8 cellular contexts compared by ENCODE assay signal in genomic region chr4:79917246-79917645, GRCh38.
DNase-seq lines count a peak whose midpoint lies in the region; ATAC-seq lines count a peak whose summit lies in the region.

No MANE protein-coding gene starts in this region.

- H3K9me3 ChIP-seq in CD4-positive, alpha-beta memory T cell (ENCODE audit: control insufficient read depth in 1 of 2, low read length in 2 of 2) = no peaks in the 10 kb centered on the region
- no peaks in the 10 kb centered on the region for H3K9me3 ChIP-seq in SJCRH30 (replicated peaks)

- peak overlapping the region in 1 of 7 donors; percentile 71 for H3K27ac Mint-ChIP-seq in CD4-positive, alpha-beta memory T cell
- H3K27ac Mint-ChIP-seq in activated naive CD8-positive, alpha-beta T cell treated with anti-CD3 and anti-CD28 coated beads, Interleukin-2, amount 10 ng/mL, durations not matched to agents 7 days and 5 days = no peak overlapping the region

- no peak overlapping the region for H3K4me3 ChIP-seq in CD4-positive, alpha-beta memory T cell (ENCODE audit: low read length in 2 of 2)
- H3K4me3 ChIP-seq in SJCRH30 = no peak overlapping the region

- DNase-seq in CD4-positive, alpha-beta memory T cell = peak; percentile 31 to 35 (median 32)
- DNase-seq in SJCRH30 = peak; percentile 58 to 72
- DNase-seq in activated naive CD8-positive, alpha-beta T cell treated with anti-CD3 and anti-CD28 coated beads, Interleukin-2, amount 10 ng/mL, durations not matched to agents 7 days and 5 days = peak; percentile 55
- peak; percentile 65 for DNase-seq in iris pigment epithelial cell (ENCODE audit: low read depth)
- peak; percentile 8 for DNase-seq in stimulated activated CD8-positive, alpha-beta memory T cell treated with anti-CD3 and anti-CD28 coated beads, Interleukin-7, amount 100 ng/mL, for 24 hours (ENCODE audit: low read depth)
- DNase-seq in dedifferentiated amniotic fluid mesenchymal stem cell (ENCODE audit: extremely low spot score) = no peak

- H3K27me3 ChIP-seq in CD4-positive, alpha-beta memory T cell (ENCODE audit: insufficient read depth, low read length) = no peaks in the 10 kb centered on the region
- H3K27me3 ChIP-seq in SJCRH30 = no peaks in the 10 kb centered on the region

- intact Hi-C loops in CD4-positive, alpha-beta memory T cell (cut with micrococcal nuclease) = loop anchor here (1.0 to 10.0 kb wide), 3 partner anchors 118 to 298 kb away; no protein-coding TSS in a partner anchor

- no peak overlapping the region for H3K4me3 Mint-ChIP-seq in CD4-positive, alpha-beta memory T cell
- H3K4me3 Mint-ChIP-seq in activated naive CD8-positive, alpha-beta T cell treated with anti-CD3 and anti-CD28 coated beads, Interleukin-2, amount 10 ng/mL, durations not matched to agents 7 days and 5 days = no peak overlapping the region

- H3K36me3 Mint-ChIP-seq in CD4-positive, alpha-beta memory T cell = no peaks in the 10 kb centered on the region
- H3K36me3 Mint-ChIP-seq in activated naive CD8-positive, alpha-beta T cell treated with anti-CD3 and anti-CD28 coated beads, Interleukin-2, amount 10 ng/mL, durations not matched to agents 7 days and 5 days = no peaks in the 10 kb centered on the region

- peaks cover 11% of the 10 kb centered on the region for H3K4me1 ChIP-seq in CD4-positive, alpha-beta memory T cell (ENCODE audit: insufficient read depth, low read length)
- H3K4me1 ChIP-seq in SJCRH30 = peaks cover 31% of the 10 kb centered on the region

- ATAC-seq in GM19324 (IDR thresholded peaks at IDR 0.05; ENCODE audit: low FRiP score, unreplicated experiment) = peak; percentile 65
- peak; percentile 82 for ATAC-seq in HG03439 (IDR thresholded peaks at IDR 0.05; ENCODE audit: unreplicated experiment)
- peak; percentile 67 for ATAC-seq in activated naive CD8-positive, alpha-beta T cell treated with anti-CD3 and anti-CD28 coated beads, Interleukin-2, amount 10 ng/mL, durations not matched to agents 7 days and 5 days (ENCODE audit: low read depth)

- peaks cover 5 to 26% (median 13%) of the 10 kb centered on the region in 4 donors for H3K4me1 Mint-ChIP-seq in CD4-positive, alpha-beta memory T cell
- H3K4me1 Mint-ChIP-seq in activated naive CD8-positive, alpha-beta T cell treated with anti-CD3 and anti-CD28 coated beads, Interleukin-2, amount 10 ng/mL, durations not matched to agents 7 days and 5 days = peaks cover 7% of the 10 kb centered on the region

- no peaks in the 10 kb centered on the region for H3K9me3 Mint-ChIP-seq in CD4-positive, alpha-beta memory T cell
- no peaks in the 10 kb centered on the region for H3K9me3 Mint-ChIP-seq in activated naive CD8-positive, alpha-beta T cell treated with anti-CD3 and anti-CD28 coated beads, Interleukin-2, amount 10 ng/mL, durations not matched to agents 7 days and 5 days

- CTCF ChIA-PET in CD4-positive, alpha-beta memory T cell (lab: Charles Lee; ENCODE audit: partially characterized antibody) = interaction anchor here (0.7 to 1.4 kb wide), 8 partner anchors 9 to 299 kb away, joined by 3 to 9 read pairs (median 4); no protein-coding TSS in a partner anchor

- no peak overlapping the region for H3K27ac ChIP-seq in CD4-positive, alpha-beta memory T cell (ENCODE audit: low read depth, low read length)
- no peak overlapping the region for H3K27ac ChIP-seq in SJCRH30

- POLR2A ChIA-PET in CD4-positive, alpha-beta memory T cell (lab: Charles Lee; ENCODE audit: partially characterized antibody) = interaction anchor here (1.0 kb wide), 1 partner anchor 222 kb away, joined by 3 read pairs; no protein-coding TSS in a partner anchor
- POLR2A ChIA-PET in activated naive CD8-positive, alpha-beta T cell treated with anti-CD3 and anti-CD28 coated beads, Interleukin-2, amount 10 ng/mL, durations not matched to agents 7 days and 5 days (lab: Charles Lee) = no interaction called here

- H3K36me3 ChIP-seq in CD4-positive, alpha-beta memory T cell (ENCODE audit: insufficient read depth, low read length) = no peaks in the 10 kb centered on the region
- no peaks in the 10 kb centered on the region for H3K36me3 ChIP-seq in SJCRH30

- no peaks in the 10 kb centered on the region for H3K27me3 Mint-ChIP-seq in CD4-positive, alpha-beta memory T cell
- H3K27me3 Mint-ChIP-seq in activated naive CD8-positive, alpha-beta T cell treated with anti-CD3 and anti-CD28 coated beads, Interleukin-2, amount 10 ng/mL, durations not matched to agents 7 days and 5 days = no peaks in the 10 kb centered on the region
